In the genomic region with DNA sequence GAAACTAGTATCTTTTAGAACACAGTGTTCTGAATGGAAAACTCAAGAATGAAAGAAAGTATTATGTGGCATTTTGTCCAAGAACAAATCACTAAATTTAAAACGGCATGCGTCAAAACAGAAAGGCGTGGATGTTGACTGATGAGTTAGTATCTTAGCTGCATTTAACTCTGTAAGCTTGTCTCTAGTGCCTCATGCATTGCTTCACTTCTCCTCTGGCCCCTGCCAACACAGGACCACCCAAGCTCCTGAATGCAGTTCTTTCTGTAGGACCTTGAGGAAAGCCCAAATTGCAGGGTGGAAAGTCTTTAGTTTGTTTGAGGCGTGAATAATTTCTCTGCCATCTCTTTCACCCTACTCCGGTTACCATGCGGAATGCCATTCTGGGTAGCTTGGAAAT, we compare ENCODE assay signal across 23 cellular contexts.
"Had no signal": no experiment of that assay in that cellular context is flagged by ENCODE, and none has a peak within 500 bp of the region (broad histone marks: within the 10 kb centered on the region; RNA-seq: fewer than 3 reads in every experiment).

No MANE protein-coding gene starts in this region.

- H3K27ac Mint-ChIP-seq: memory B cell; natural killer cell treated with Interleukin-12 subunit alpha and Interleukin-12 subunit beta and Interleukin-15 and Interleukin-18, amount 100 ng/mL, for 72 hours; neural progenitor cell; progenitor cell of endocrine pancreas; stimulated activated memory B cell treated with anti-CD40 and anti-IgM and Interleukin-4, amounts not matched to agents 10 μg/mL and 1 μg/mL and 100 μg/mL, for 72 hours; stimulated activated naive CD8-positive, alpha-beta T cell treated with anti-CD3 and anti-CD28 coated beads, Interleukin-15, Interleukin-2, amounts not matched to agents 100 ng/mL and 50 ng/mL, for 24 hours had no signal

- H3K36me3 ChIP-seq: gastroesophageal sphincter, left ventricle myocardium inferior, lower lobe of right lung, neural progenitor cell, pancreas, thyroid gland, upper lobe of left lung, uterus had no signal

- H3K27ac ChIP-seq: dorsolateral prefrontal cortex, gastroesophageal sphincter, left ventricle myocardium inferior, lower lobe of right lung, neural progenitor cell, pancreas, thyroid gland, upper lobe of left lung had no signal

- H2AFZ ChIP-seq: neural progenitor cell had no signal

- H3K4me1 ChIP-seq: gastroesophageal sphincter, left ventricle myocardium inferior, lower lobe of right lung, neural progenitor cell, pancreas, thyroid gland, upper lobe of left lung, uterus had no signal

- H3K27me3 Mint-ChIP-seq: memory B cell; natural killer cell treated with Interleukin-12 subunit alpha and Interleukin-12 subunit beta and Interleukin-15 and Interleukin-18, amount 100 ng/mL, for 72 hours; progenitor cell of endocrine pancreas; stimulated activated memory B cell treated with anti-CD40 and anti-IgM and Interleukin-4, amounts not matched to agents 10 μg/mL and 1 μg/mL and 100 μg/mL, for 72 hours; stimulated activated naive CD8-positive, alpha-beta T cell treated with anti-CD3 and anti-CD28 coated beads, Interleukin-15, Interleukin-2, amounts not matched to agents 100 ng/mL and 50 ng/mL, for 24 hours had no signal

- ATAC-seq: esophagus mucosa; gastroesophageal sphincter; left cardiac atrium; lower lobe of right lung; natural killer cell treated with Interleukin-12 subunit alpha and Interleukin-12 subunit beta and Interleukin-15 and Interleukin-18, amount 100 ng/mL, for 72 hours; pancreas; right cardiac atrium; stimulated activated memory B cell treated with anti-CD40 and anti-IgM and Interleukin-4, amounts not matched to agents 10 μg/mL and 1 μg/mL and 100 μg/mL, for 72 hours had no signal

- H3K9ac ChIP-seq: neural progenitor cell had no signal

- H3K4me3 Mint-ChIP-seq: memory B cell; natural killer cell treated with Interleukin-12 subunit alpha and Interleukin-12 subunit beta and Interleukin-15 and Interleukin-18, amount 100 ng/mL, for 72 hours; neural progenitor cell; stimulated activated memory B cell treated with anti-CD40 and anti-IgM and Interleukin-4, amounts not matched to agents 10 μg/mL and 1 μg/mL and 100 μg/mL, for 72 hours; stimulated activated naive CD8-positive, alpha-beta T cell treated with anti-CD3 and anti-CD28 coated beads, Interleukin-15, Interleukin-2, amounts not matched to agents 100 ng/mL and 50 ng/mL, for 24 hours had no signal

- H3K27me3 ChIP-seq: dorsolateral prefrontal cortex, gastroesophageal sphincter, neural progenitor cell, pancreas, thyroid gland, upper lobe of left lung, uterus had no signal

- DNase-seq: cortex of kidney; dorsolateral prefrontal cortex; effector CD8-positive, alpha-beta T cell; glutamatergic neuron; left cardiac atrium; left ventricle myocardium inferior; lower lobe of right lung; midbrain; nucleus accumbens; pancreas; right cardiac atrium; stimulated activated CD4-positive, alpha-beta T cell treated with anti-CD3 and anti-CD28 coated beads, Interleukin-4, amount 100 ng/mL, for 1 hour; thyroid gland; upper lobe of left lung; uterus had no signal

- H3K4me2 ChIP-seq: neural progenitor cell had no signal

- H3K9me3 ChIP-seq: gastroesophageal sphincter, left ventricle myocardium inferior, lower lobe of right lung, pancreas, thyroid gland, upper lobe of left lung, uterus had no signal

- H3K36me3 Mint-ChIP-seq: memory B cell; natural killer cell treated with Interleukin-12 subunit alpha and Interleukin-12 subunit beta and Interleukin-15 and Interleukin-18, amount 100 ng/mL, for 72 hours; neural progenitor cell; stimulated activated memory B cell treated with anti-CD40 and anti-IgM and Interleukin-4, amounts not matched to agents 10 μg/mL and 1 μg/mL and 100 μg/mL, for 72 hours had no signal

- H3K4me3 ChIP-seq: dorsolateral prefrontal cortex, gastroesophageal sphincter, left ventricle myocardium inferior, lower lobe of right lung, neural progenitor cell, pancreas, thyroid gland, upper lobe of left lung, uterus had no signal

- H3K9me3 Mint-ChIP-seq: memory B cell; natural killer cell treated with Interleukin-12 subunit alpha and Interleukin-12 subunit beta and Interleukin-15 and Interleukin-18, amount 100 ng/mL, for 72 hours; neural progenitor cell; stimulated activated memory B cell treated with anti-CD40 and anti-IgM and Interleukin-4, amounts not matched to agents 10 μg/mL and 1 μg/mL and 100 μg/mL, for 72 hours; stimulated activated naive CD8-positive, alpha-beta T cell treated with anti-CD3 and anti-CD28 coated beads, Interleukin-15, Interleukin-2, amounts not matched to agents 100 ng/mL and 50 ng/mL, for 24 hours had no signal

- H3K4me1 Mint-ChIP-seq: stimulated activated memory B cell treated with anti-CD40 and anti-IgM and Interleukin-4, amounts not matched to agents 10 μg/mL and 1 μg/mL and 100 μg/mL, for 72 hours had no signal
